ENCODE assay signal across 28 cellular contexts in genomic region chr7:149476791-149477190, GRCh38.
"Had no signal": no experiment of that assay in that cellular context is flagged by ENCODE, and none has a peak within 500 bp of the region (broad histone marks: within the 10 kb centered on the region; RNA-seq: fewer than 3 reads in every experiment).

No MANE protein-coding gene starts in this region.

- H3K9me3 ChIP-seq: breast epithelium, esophagus squamous epithelium, pancreas, suprapubic skin, tibial artery had no signal

- H3K4me3 ChIP-seq: breast epithelium, esophagus squamous epithelium, heart right ventricle, pancreas, right atrium auricular region, suprapubic skin, tibial artery had no signal

- H3K27me3 Mint-ChIP-seq: activated B cell treated with CpG ODN at 0.5 μM for 24 hours; activated CD4-positive, alpha-beta memory T cell treated with anti-CD3 and anti-CD28 coated beads for 36 hours; activated naive CD4-positive, alpha-beta T cell treated with anti-CD3 and anti-CD28 coated beads, Interleukin-2, amount 50 U/mL, for 24 hours; activated naive CD8-positive, alpha-beta T cell treated with anti-CD3 and anti-CD28 coated beads, Interleukin-2, amount 50 U/mL, for 24 hours; activated T-helper 17 cell treated with anti-CD3 and anti-CD28 coated beads, Interleukin-2, amount 50 U/mL, for 72 hours; dendritic cell treated with granulocyte-macrophage colony-stimulating factor and Interleukin-4, amounts not matched to agents 40 ng/mL and 50 ng/mL, for 4 days; naive B cell; T-helper 17 cell had no signal

- DNase-seq: activated B cell treated with CpG ODN at 0.5 μM for 24 hours; activated CD4-positive, alpha-beta memory T cell treated with anti-CD3 and anti-CD28 coated beads for 36 hours; activated CD4-positive, alpha-beta T cell treated with anti-CD3 and anti-CD28 coated beads for 4 hours; activated gamma-delta T cell treated with Interleukin-2 at 50 U/mL for 16 hours; activated naive CD8-positive, alpha-beta T cell treated with anti-CD3 and anti-CD28 coated beads, Interleukin-2, amount 50 U/mL, for 24 hours; activated T-cell treated with anti-CD3 and anti-CD28 coated beads, Interleukin-2, amount 50 U/mL, for 4 hours; central memory CD4-positive, alpha-beta T cell; esophagus squamous epithelium; foreskin melanocyte; heart right ventricle; kidney glomerular epithelial cell; left ventricle myocardium superior; naive B cell; nucleus accumbens; pancreas; stimulated activated CD4-positive, alpha-beta T cell treated with anti-CD3 and anti-CD28 coated beads, Interleukin-15, amount 100 ng/mL, for 24 hours; stimulated activated CD4-positive, alpha-beta T cell treated with anti-CD3 and anti-CD28 coated beads, Interleukin-2, amount 100 ng/mL, for 24 hours; stimulated activated naive CD4-positive, alpha-beta T cell; T-helper 17 cell; tibial artery had no signal

- ATAC-seq: activated naive CD8-positive, alpha-beta T cell treated with anti-CD3 and anti-CD28 coated beads, Interleukin-2, amount 50 U/mL, for 24 hours; activated T-cell treated with anti-CD3 and anti-CD28 coated beads, Interleukin-2, amount 50 U/mL, for 4 hours; activated T-helper 17 cell treated with anti-CD3 and anti-CD28 coated beads, Interleukin-2, amount 50 U/mL, for 72 hours; left ventricle myocardium superior; pancreas; SK-N-SH treated with all-trans-retinoic acid at 6 μM for 48 hours; T-helper 17 cell had no signal

- H3K27ac ChIP-seq: breast epithelium, esophagus squamous epithelium, heart right ventricle, pancreas, right atrium auricular region, suprapubic skin, tibial artery had no signal

- H3K9me3 Mint-ChIP-seq: activated T-helper 17 cell treated with anti-CD3 and anti-CD28 coated beads, Interleukin-2, amount 50 U/mL, for 72 hours had no signal

- H3K4me1 ChIP-seq: breast epithelium, esophagus squamous epithelium, heart right ventricle, pancreas, right atrium auricular region, suprapubic skin, tibial artery had no signal

- H3K27ac Mint-ChIP-seq: activated B cell treated with CpG ODN at 0.5 μM for 24 hours; activated CD4-positive, alpha-beta memory T cell treated with anti-CD3 and anti-CD28 coated beads for 36 hours; activated naive CD8-positive, alpha-beta T cell treated with anti-CD3 and anti-CD28 coated beads, Interleukin-2, amount 50 U/mL, for 24 hours; naive B cell; T-helper 17 cell had no signal

- H3K27me3 ChIP-seq: breast epithelium, esophagus squamous epithelium, heart right ventricle, pancreas, right atrium auricular region, suprapubic skin, tibial artery had no signal

- H3K4me1 Mint-ChIP-seq: activated B cell treated with CpG ODN at 0.5 μM for 24 hours; activated naive CD8-positive, alpha-beta T cell treated with anti-CD3 and anti-CD28 coated beads, Interleukin-2, amount 50 U/mL, for 24 hours; neural crest cell had no signal

- H3K4me3 Mint-ChIP-seq: activated B cell treated with CpG ODN at 0.5 μM for 24 hours; activated CD4-positive, alpha-beta memory T cell treated with anti-CD3 and anti-CD28 coated beads for 36 hours; activated naive CD4-positive, alpha-beta T cell treated with anti-CD3 and anti-CD28 coated beads, Interleukin-2, amount 50 U/mL, for 24 hours; activated naive CD8-positive, alpha-beta T cell treated with anti-CD3 and anti-CD28 coated beads, Interleukin-2, amount 50 U/mL, for 24 hours; activated T-cell treated with anti-CD3 and anti-CD28 coated beads, Interleukin-2, amount 50 U/mL, for 4 hours; activated T-helper 17 cell treated with anti-CD3 and anti-CD28 coated beads, Interleukin-2, amount 50 U/mL, for 72 hours; dendritic cell treated with granulocyte-macrophage colony-stimulating factor and Interleukin-4, amounts not matched to agents 40 ng/mL and 50 ng/mL, for 4 days; naive B cell; neural crest cell; T-helper 17 cell had no signal
